ENCODE assay signal across 8 cellular contexts in genomic region chr7:158829021-158829341, GRCh38. TPM values are rescaled to one million over a fixed set of nuclear protein-coding genes. Genes with fewer than 3 reads are reported as not detected.
DNase-seq lines count a peak whose midpoint lies in the region; ATAC-seq and TF ChIP-seq lines count a peak whose summit lies in the region.

No MANE protein-coding gene starts in this region.

- H3K27me3 ChIP-seq in suprapubic skin: no peaks in the 10 kb centered on the region

- ATAC-seq in HG02798 (IDR thresholded peaks at IDR 0.05; ENCODE audit: poor library complexity, unreplicated experiment): peak; percentile 56
- peak; percentile 64 for ATAC-seq in esophagus mucosa

- H3K9me3 Mint-ChIP-seq in activated CD4-positive, alpha-beta memory T cell treated with anti-CD3 and anti-CD28 coated beads for 36 hours: no peaks in the 10 kb centered on the region

- TF ChIP-seq CTCF in GM13976 (IDR thresholded peaks at IDR 0.05; ENCODE audit: borderline replicate concordance, control extremely low read depth, extremely low read depth, insufficient read depth, missing control alignments): peak; percentile 15
- TF ChIP-seq CTCF in suprapubic skin (IDR thresholded peaks at IDR 0.05): no peak

- H3K36me3 Mint-ChIP-seq in activated CD4-positive, alpha-beta memory T cell treated with anti-CD3 and anti-CD28 coated beads for 36 hours: peaks cover 4% of the 10 kb centered on the region

- TF ChIP-seq EP300 in suprapubic skin (IDR thresholded peaks at IDR 0.05): no peak

- no peaks in the 10 kb centered on the region for H3K36me3 ChIP-seq in suprapubic skin

- peak overlapping the region; percentile 87 for H3K27ac Mint-ChIP-seq in activated CD4-positive, alpha-beta memory T cell treated with anti-CD3 and anti-CD28 coated beads for 36 hours

- WGBS in suprapubic skin: no CpG with 5 or more reads among the region's 38 CpGs

- H3K27ac ChIP-seq in suprapubic skin: peak overlapping the region; percentile 98

- H3K27me3 Mint-ChIP-seq in activated CD4-positive, alpha-beta memory T cell treated with anti-CD3 and anti-CD28 coated beads for 36 hours: no peaks in the 10 kb centered on the region

- peaks cover 22% of the 10 kb centered on the region for H3K4me1 ChIP-seq in suprapubic skin

- peak overlapping the region; percentile 85 for H3K4me3 Mint-ChIP-seq in activated CD4-positive, alpha-beta memory T cell treated with anti-CD3 and anti-CD28 coated beads for 36 hours

- CTCF ChIA-PET in activated CD4-positive, alpha-beta memory T cell treated with anti-CD3 and anti-CD28 coated beads for 36 hours (lab: Charles Lee): interaction anchor here (0.8 to 2.0 kb wide), 8 partner anchors 13 to 148 kb away, joined by 3 to 5 read pairs (median 4); no protein-coding TSS in a partner anchor

- H3K9me3 ChIP-seq in suprapubic skin: no peaks in the 10 kb centered on the region

- H3K4me1 Mint-ChIP-seq in activated CD4-positive, alpha-beta memory T cell treated with anti-CD3 and anti-CD28 coated beads for 36 hours (ENCODE audit: low read depth): peaks cover 38% of the 10 kb centered on the region

- no peak for TF ChIP-seq POLR2A in suprapubic skin (IDR thresholded peaks at IDR 0.05)

- in situ Hi-C loops in GM13976 (cut with MboI; ENCODE audit: low sequenced_read_pairs, unreplicated experiment): no loop called here

- H3K4me3 ChIP-seq in suprapubic skin: peak overlapping the region; percentile 99

- POLR2A ChIA-PET in activated CD4-positive, alpha-beta memory T cell treated with anti-CD3 and anti-CD28 coated beads for 36 hours (lab: Charles Lee): interaction anchor here (0.6 to 3.0 kb wide), 13 partner anchors 10 to 368 kb away, joined by 3 to 22 read pairs (median 5); partner anchors contain the start of genes DYNC2I1 and NCAPG2

- DNase-seq in AG08395 (ENCODE audit: low spot score) (peak; percentile 60), GM13976 (ENCODE audit: low spot score) (peak; percentile 80), NCI-H1105 (lab: John Stamatoyannopoulos, UW) (peak; percentile 63), myocyte (ENCODE audit: low read depth) (peak; percentile 80), suprapubic skin (ENCODE audit: low spot score in 2 of 2) (peak in 1 of 2 donors; percentile 88)
- peak; percentile 80 for DNase-seq in activated CD4-positive, alpha-beta memory T cell treated with anti-CD3 and anti-CD28 coated beads for 36 hours

- intact Hi-C loops in activated CD4-positive, alpha-beta memory T cell treated with anti-CD3 and anti-CD28 coated beads for 36 hours (cut with micrococcal nuclease): loop anchor here (1.0 to 5.0 kb wide), 4 partner anchors 11 to 148 kb away; partner anchors contain the start of genes DYNC2I1 and NCAPG2

RNA-seq across cellular contexts. Expression of gene ESYT2, which starts 0.3 kb away (rescaled TPM):
- total RNA-seq in activated CD4-positive, alpha-beta memory T cell treated with anti-CD3 and anti-CD28 coated beads for 36 hours: 10 to 100 TPM; 62.4 to 64.2 TPM
- total RNA-seq in esophagus mucosa (41.4 TPM), myocyte (115 and 137 TPM in 2 replicates), suprapubic skin (10 to 100 TPM; 68.3 to 95.8 (median 82.6) TPM)
- polyA plus RNA-seq in myocyte (2012): 44.0 TPM

RNA-seq across cellular contexts. Expression of gene DYNC2I1, which starts 27.4 kb away (rescaled TPM):
- total RNA-seq in activated CD4-positive, alpha-beta memory T cell treated with anti-CD3 and anti-CD28 coated beads for 36 hours: 10 to 100 TPM in 1 of 2 experiments, 1 to 10 TPM in 1; 9.2 to 10.2 TPM
- total RNA-seq in esophagus mucosa: 6.6 TPM
- total RNA-seq in myocyte: 9.2 and 9.6 TPM in 2 replicates
- polyA plus RNA-seq in myocyte (2012): 14.1 TPM
- 10 to 100 TPM in 2 of 4 donors, 1 to 10 TPM in 2; 7.2 to 33.5 (median 9.3) TPM for total RNA-seq in suprapubic skin
